ENCODE assay signal across 8 cellular contexts in genomic region chr16:12089492-12090161, GRCh38.
A peak's percentile ranks its signal among the peaks of the same experiment; 100 is the strongest.
DNase-seq lines count a peak whose midpoint lies in the region; ATAC-seq and TF ChIP-seq lines count a peak whose summit lies in the region.

No MANE protein-coding gene starts in this region.

- TF ChIP-seq CTCF in GM13976 (IDR thresholded peaks at IDR 0.05; ENCODE audit: borderline replicate concordance, control extremely low read depth, extremely low read depth, insufficient read depth, missing control alignments), result no peak
- no peak for TF ChIP-seq CTCF in fibroblast of the aortic adventitia (IDR thresholded peaks at IDR 0.05; ENCODE audit: insufficient read depth, low read length)
- no peak for TF ChIP-seq CTCF in neural cell (IDR thresholded peaks at IDR 0.05; ENCODE audit: poor library complexity, severe bottlenecking)

- TF ChIP-seq RAD21 in neural cell (conservative IDR thresholded peaks at IDR 0.05), result no peak

- no peaks in the 10 kb centered on the region for H3K36me3 Mint-ChIP-seq in activated CD8-positive, alpha-beta memory T cell treated with anti-CD3 and anti-CD28 coated beads, Interleukin-2, amount 10 ng/mL, durations not matched to agents 7 days and 5 days

- H3K27ac Mint-ChIP-seq in activated CD8-positive, alpha-beta memory T cell treated with anti-CD3 and anti-CD28 coated beads, Interleukin-2, amount 10 ng/mL, durations not matched to agents 7 days and 5 days, result peak overlapping the region; percentile 22

- CTCF ChIA-PET in activated CD8-positive, alpha-beta memory T cell treated with anti-CD3 and anti-CD28 coated beads, Interleukin-2, amount 10 ng/mL, durations not matched to agents 7 days and 5 days (lab: Charles Lee), result interaction anchor here (1.0 kb wide), 1 partner anchor 9 kb away, joined by 3 read pairs; no protein-coding TSS in a partner anchor

- peak overlapping the region; percentile 20 for H3K9ac ChIP-seq in neural cell (ENCODE audit: low read length)

- H3K27me3 Mint-ChIP-seq in activated CD8-positive, alpha-beta memory T cell treated with anti-CD3 and anti-CD28 coated beads, Interleukin-2, amount 10 ng/mL, durations not matched to agents 7 days and 5 days, result no peaks in the 10 kb centered on the region

- no peaks in the 10 kb centered on the region for H3K9me2 ChIP-seq in neural cell (ENCODE audit: insufficient read depth, low read length)

- peak overlapping the region; percentile 27 for H3K4me3 Mint-ChIP-seq in activated CD8-positive, alpha-beta memory T cell treated with anti-CD3 and anti-CD28 coated beads, Interleukin-2, amount 10 ng/mL, durations not matched to agents 7 days and 5 days

- no peaks in the 10 kb centered on the region for H3K9me3 ChIP-seq in neural cell (ENCODE audit: low read length)

- H3K9me3 Mint-ChIP-seq in activated CD8-positive, alpha-beta memory T cell treated with anti-CD3 and anti-CD28 coated beads, Interleukin-2, amount 10 ng/mL, durations not matched to agents 7 days and 5 days (ENCODE audit: low read depth), result no peaks in the 10 kb centered on the region

- in situ Hi-C loops in GM13976 (cut with MboI; ENCODE audit: low sequenced_read_pairs, unreplicated experiment), result no loop called here

- no peaks in the 10 kb centered on the region for H3K27me3 ChIP-seq in neural cell (ENCODE audit: insufficient read depth, low read depth, low read length)

- H3K79me2 ChIP-seq in neural cell (replicated peaks; ENCODE audit: insufficient read depth, low read length), result no peaks in the 10 kb centered on the region

- H4K20me1 ChIP-seq in neural cell (ENCODE audit: insufficient read depth), result no peaks in the 10 kb centered on the region

- DNase-seq in GM13976 (ENCODE audit: low spot score), result peak; percentile 64
- DNase-seq in activated CD8-positive, alpha-beta memory T cell treated with anti-CD3 and anti-CD28 coated beads, Interleukin-2, amount 10 ng/mL, durations not matched to agents 7 days and 5 days, result no peak
- peak; percentile 69 for DNase-seq in fibroblast of the aortic adventitia (ENCODE audit: low read depth)
- no peak for DNase-seq in NCI-H1417 treated with DMSO at 0.1 percent for 48 hours (lab: John Stamatoyannopoulos, UW)

- H3K4me1 Mint-ChIP-seq in activated CD8-positive, alpha-beta memory T cell treated with anti-CD3 and anti-CD28 coated beads, Interleukin-2, amount 10 ng/mL, durations not matched to agents 7 days and 5 days, result peaks cover 11% of the 10 kb centered on the region

- H3K4me3 ChIP-seq in fibroblast of the aortic adventitia (ENCODE audit: low read depth, low read length) (peak overlapping the region; percentile 48), neural cell (ENCODE audit: low read length) (no peak overlapping the region)

- TF ChIP-seq EP300 in neural cell (conservative IDR thresholded peaks at IDR 0.05; ENCODE audit: poor library complexity, severe bottlenecking), result no peak

- H2AFZ ChIP-seq in neural cell (ENCODE audit: low read depth, low read length), result no peak overlapping the region

- H3F3A ChIP-seq in neural cell (ENCODE audit: insufficient read depth, low read length, poor library complexity, severe bottlenecking), result no peaks in the 10 kb centered on the region

- no peaks in the 10 kb centered on the region for H3K36me3 ChIP-seq in neural cell (ENCODE audit: insufficient read depth, low read length)

- peak; percentile 64 for ATAC-seq in HG03354 (IDR thresholded peaks at IDR 0.05; ENCODE audit: poor library complexity, severe bottlenecking, unreplicated experiment)
- ATAC-seq in activated CD8-positive, alpha-beta memory T cell treated with anti-CD3 and anti-CD28 coated beads, Interleukin-2, amount 10 ng/mL, durations not matched to agents 7 days and 5 days, result peak; percentile 72
- ATAC-seq in HG03095 (IDR thresholded peaks at IDR 0.05; ENCODE audit: unreplicated experiment), result no peak
- ATAC-seq in GM21528 (IDR thresholded peaks at IDR 0.05; ENCODE audit: low FRiP score, unreplicated experiment), result no peak

- no peak overlapping the region for H3K27ac ChIP-seq in neural cell (ENCODE audit: low read length)

- H3K4me2 ChIP-seq in neural cell (ENCODE audit: low read length), result no peak overlapping the region

TF ChIP-seq in neural cell, 6 proteins besides CTCF, POLR2A, EP300 and RAD21:
- TF ChIP-seq TAF1 (IDR thresholded peaks at IDR 0.05; ENCODE audit: low read depth) (no peak), EZH2 (IDR thresholded peaks at IDR 0.05; ENCODE audit: borderline replicate concordance, insufficient read depth, low read length, poor library complexity, severe bottlenecking) (no peak), REST (IDR thresholded peaks at IDR 0.05; ENCODE audit: borderline replicate concordance) (no peak), MXI1 (conservative IDR thresholded peaks at IDR 0.05; ENCODE audit: poor library complexity, severe bottlenecking) (no peak), SMC3 (conservative IDR thresholded peaks at IDR 0.05; ENCODE audit: poor library complexity) (no peak), POLR2AphosphoS5 (IDR thresholded peaks at IDR 0.05) (no peak)

Comparison
In these comparisons a context has a peak if more than half of its experiments do, and no peak if none do; other contexts are left out.
1. DNase-seq: peak in GM13976 (single experiment) and fibroblast of the aortic adventitia (single experiment); none in activated CD8-positive, alpha-beta memory T cell treated with anti-CD3 and anti-CD28 coated beads, Interleukin-2, amount 10 ng/mL, durations not matched to agents 7 days and 5 days (single experiment) and NCI-H1417 treated with DMSO at 0.1 percent for 48 hours (single experiment).
2. ATAC-seq: peak in HG03354 (single experiment) and activated CD8-positive, alpha-beta memory T cell treated with anti-CD3 and anti-CD28 coated beads, Interleukin-2, amount 10 ng/mL, durations not matched to agents 7 days and 5 days (single experiment); none in HG03095 (single experiment) and GM21528 (single experiment).